In genomic region chr2:159518321-159519005, GRCh38 we compare ENCODE assay signal across 16 cellular contexts.
DNase-seq lines count a peak whose midpoint lies in the region; ATAC-seq and TF ChIP-seq lines count a peak whose summit lies in the region.
"Had no signal": no experiment of that assay in that cellular context is flagged by ENCODE, and none has a peak within 500 bp of the region (broad histone marks: within the 10 kb centered on the region; RNA-seq: fewer than 3 reads in every experiment).

No MANE protein-coding gene starts in this region.

- H3K4me1 ChIP-seq in breast epithelium (peaks cover 0 to 13% of the 10 kb centered on the region in 2 donors), uterus (peaks cover 0 to 4% of the 10 kb centered on the region in 2 donors)

- H3K27ac ChIP-seq in breast epithelium (peak overlapping the region; percentile 33 to 73), uterus (peak overlapping the region; percentile 47 to 86)

- no peak overlapping the region for H3K4me3 ChIP-seq in breast epithelium
- H3K4me3 ChIP-seq in uterus = no peak overlapping the region
- no peak overlapping the region for H3K4me3 ChIP-seq in foreskin fibroblast (ENCODE audit: low read depth in 1 of 2, low read length in 2 of 2)

- no peaks in the 10 kb centered on the region for H3K9me3 ChIP-seq in breast epithelium
- no peaks in the 10 kb centered on the region for H3K9me3 ChIP-seq in uterus

- no peak for TF ChIP-seq CTCF in breast epithelium (IDR thresholded peaks at IDR 0.05)
- no peak for TF ChIP-seq CTCF in uterus (IDR thresholded peaks at IDR 0.05)
- no peak for TF ChIP-seq CTCF in foreskin fibroblast (IDR thresholded peaks at IDR 0.05; ENCODE audit: low read depth, low read length)

- no peaks in the 10 kb centered on the region for H3K36me3 ChIP-seq in breast epithelium
- peaks cover 0 to 2% of the 10 kb centered on the region in 2 donors for H3K36me3 ChIP-seq in uterus

- intact Hi-C loops in left ventricle myocardium superior (cut with micrococcal nuclease) (no loop called here), left cardiac atrium (cut with DNase I) (no loop called here), breast epithelium (cut with DNase I; ENCODE audit: low total_unique reads) (no loop called here), uterus (cut with DNase I; ENCODE audit: low total_unique reads) (no loop called here)

- DNase-seq in left ventricle myocardium superior = no peak
- no peak for DNase-seq in left cardiac atrium
- DNase-seq in breast epithelium (ENCODE audit: low spot score in 2 of 2) = no peak
- peak; percentile 28 for DNase-seq in medulla oblongata (ENCODE audit: extremely low spot score)
- no peak for DNase-seq in uterus
- no peak for DNase-seq in activated gamma-delta T cell treated with Interleukin-2 at 50 U/mL for 16 hours
- no peak for DNase-seq in NCI-H1694 treated with DMSO at 0.1 percent for 48 hours (lab: John Stamatoyannopoulos, UW)
- no peak for DNase-seq in foreskin fibroblast
- DNase-seq: activated CD4-positive, alpha-beta T cell treated with anti-CD3 and anti-CD28 coated beads, Interleukin-2, amount 50 U/mL, for 1 hour; EL; foreskin melanocyte; islet precursor cell; NCI-H1417 treated with DMSO at 0.1 percent for 48 hours; stimulated activated naive B cell treated with anti-CD40 and anti-IgM and Interleukin-4, amounts not matched to agents 10 μg/mL and 1 μg/mL and 100 μg/mL, for 72 hours; T-helper 1 cell had no signal

- no peaks in the 10 kb centered on the region for H3K27me3 ChIP-seq in breast epithelium
- no peaks in the 10 kb centered on the region for H3K27me3 ChIP-seq in uterus

- no peak for TF ChIP-seq POLR2A in breast epithelium (IDR thresholded peaks at IDR 0.05)
- TF ChIP-seq POLR2A in uterus (IDR thresholded peaks at IDR 0.05) = no peak

- ATAC-seq in left ventricle myocardium superior = peak; percentile 24
- ATAC-seq in left cardiac atrium = no peak
- ATAC-seq: HCT116; stimulated activated naive B cell treated with anti-CD40 and anti-IgM and Interleukin-4, amounts not matched to agents 10 μg/mL and 1 μg/mL and 100 μg/mL, for 72 hours had no signal
